Comparison of ENCODE assay signal across 25 cellular contexts in the genomic region with DNA sequence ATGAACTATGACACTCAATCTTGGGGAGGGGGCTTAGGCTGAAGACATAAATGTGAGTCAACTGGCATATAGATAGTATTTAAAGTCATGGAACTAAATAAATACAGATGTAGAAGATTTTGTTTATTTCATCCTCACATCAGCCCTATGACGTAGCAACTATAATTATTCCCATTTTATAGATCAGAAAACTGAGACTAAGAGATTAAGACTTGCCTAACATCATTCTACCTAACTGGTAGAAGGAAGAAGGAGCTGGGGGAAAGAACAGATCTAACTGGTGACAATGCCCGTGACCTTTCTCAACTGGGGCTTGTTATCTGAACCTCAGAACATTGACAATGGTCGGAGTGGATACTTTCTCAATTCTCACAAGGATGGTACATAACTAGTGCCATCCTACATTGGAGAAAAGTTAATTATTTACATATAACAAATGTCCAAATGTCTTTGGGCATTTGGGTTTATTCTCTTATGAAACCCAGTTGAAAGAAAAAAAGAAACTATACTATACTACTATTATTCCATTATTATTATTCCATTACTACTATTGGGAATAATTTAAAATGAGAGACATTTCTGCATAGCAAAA.
"Had no signal": no experiment of that assay in that cellular context is flagged by ENCODE, and none has a peak within 500 bp of the region (broad histone marks: within the 10 kb centered on the region; RNA-seq: fewer than 3 reads in every experiment).

No MANE protein-coding gene starts in this region.

- H3K27ac ChIP-seq: heart left ventricle, left ventricle myocardium inferior, parathyroid adenoma, right atrium auricular region, skin epidermis, stomach, testis, thyroid gland, transverse colon, upper lobe of right lung had no signal

- H3K9me3 ChIP-seq: heart left ventricle, left ventricle myocardium inferior, mucosa of descending colon, right atrium auricular region, stomach, testis, thyroid gland, transverse colon, upper lobe of right lung had no signal

- H2AFZ ChIP-seq: parathyroid adenoma had no signal

- DNase-seq: heart left ventricle; hypothalamus; immature natural killer cell; kidney; left colon; left ventricle myocardium inferior; midbrain; mucosa of descending colon; naive thymus-derived CD8-positive, alpha-beta T cell; nucleus accumbens; stimulated activated CD4-positive, alpha-beta T cell treated with anti-CD3 and anti-CD28 coated beads, Interleukin-12 subunit alpha, Interleukin-12 subunit beta, amount 100 ng/mL, for 4 hours; stimulated activated CD4-positive, alpha-beta T cell treated with anti-CD3 and anti-CD28 coated beads, Interleukin-15, amount 100 ng/mL, for 24 hours; stimulated activated CD4-positive, alpha-beta T cell treated with anti-CD3 and anti-CD28 coated beads, Interleukin-2, amount 100 ng/mL, for 24 hours; stimulated activated CD4-positive, alpha-beta T cell treated with anti-CD3 and anti-CD28 coated beads, Interleukin-4, amount 100 ng/mL, for 1 hour; stimulated activated naive B cell treated with anti-CD40 and anti-IgM and Interleukin-4, amounts not matched to agents 10 μg/mL and 1 μg/mL and 100 μg/mL, for 72 hours; stimulated activated naive CD8-positive, alpha-beta T cell treated with anti-CD3 and anti-CD28 coated beads, Interleukin-15, Interleukin-2, amounts not matched to agents 100 U/mL and 50 U/mL, for 24 hours; stomach; testis; thyroid gland; transverse colon; upper lobe of right lung had no signal

- H3K4me3 ChIP-seq: heart left ventricle, left ventricle myocardium inferior, mucosa of descending colon, right atrium auricular region, skin epidermis, stomach, testis, thyroid gland, transverse colon, upper lobe of right lung had no signal

- ATAC-seq: heart left ventricle; left colon; mucosa of descending colon; naive thymus-derived CD8-positive, alpha-beta T cell; sciatic nerve; stimulated activated naive B cell treated with anti-CD40 and anti-IgM and Interleukin-4, amounts not matched to agents 10 μg/mL and 1 μg/mL and 100 μg/mL, for 72 hours; stimulated activated naive CD8-positive, alpha-beta T cell treated with anti-CD3 and anti-CD28 coated beads, Interleukin-15, Interleukin-2, amounts not matched to agents 100 U/mL and 50 U/mL, for 24 hours; upper lobe of right lung had no signal

- H3K36me3 ChIP-seq: heart left ventricle, left ventricle myocardium inferior, right atrium auricular region, stomach, thyroid gland, transverse colon, upper lobe of right lung had no signal

- H3K9ac ChIP-seq: parathyroid adenoma had no signal

- H3K27me3 ChIP-seq: heart left ventricle, right atrium auricular region, stomach, testis, thyroid gland, transverse colon, upper lobe of right lung had no signal
